1 cellular context compared by ENCODE assay signal in the genomic region with DNA sequence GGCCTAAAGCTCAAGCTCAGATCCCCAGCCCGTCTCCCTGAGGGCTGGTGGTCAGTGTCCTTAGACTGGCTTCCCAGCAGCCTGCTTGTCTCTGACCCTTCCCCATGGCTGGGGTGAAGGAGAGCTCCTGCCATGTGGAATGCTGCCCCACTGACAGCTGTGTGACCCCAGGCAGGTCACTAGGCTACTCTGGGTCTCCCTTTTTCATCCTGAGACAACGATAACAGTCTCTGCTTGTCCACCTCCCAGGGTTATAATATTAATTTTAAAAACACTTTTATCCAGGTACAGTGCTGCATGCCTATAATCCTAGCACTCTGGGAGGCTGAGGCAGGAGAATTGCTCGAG.
TF ChIP-seq lines count a peak whose summit lies in the region.

No MANE protein-coding gene starts in this region.

TF ChIP-seq in HepG2, 621 proteins besides CTCF, POLR2A, EP300 and RAD21 (continued from another document):
- TF ChIP-seq ZNF768 (CRISPR knock-in tag; IDR thresholded peaks at IDR 0.05): peak; percentile 96
- TF ChIP-seq, protein P1, sequence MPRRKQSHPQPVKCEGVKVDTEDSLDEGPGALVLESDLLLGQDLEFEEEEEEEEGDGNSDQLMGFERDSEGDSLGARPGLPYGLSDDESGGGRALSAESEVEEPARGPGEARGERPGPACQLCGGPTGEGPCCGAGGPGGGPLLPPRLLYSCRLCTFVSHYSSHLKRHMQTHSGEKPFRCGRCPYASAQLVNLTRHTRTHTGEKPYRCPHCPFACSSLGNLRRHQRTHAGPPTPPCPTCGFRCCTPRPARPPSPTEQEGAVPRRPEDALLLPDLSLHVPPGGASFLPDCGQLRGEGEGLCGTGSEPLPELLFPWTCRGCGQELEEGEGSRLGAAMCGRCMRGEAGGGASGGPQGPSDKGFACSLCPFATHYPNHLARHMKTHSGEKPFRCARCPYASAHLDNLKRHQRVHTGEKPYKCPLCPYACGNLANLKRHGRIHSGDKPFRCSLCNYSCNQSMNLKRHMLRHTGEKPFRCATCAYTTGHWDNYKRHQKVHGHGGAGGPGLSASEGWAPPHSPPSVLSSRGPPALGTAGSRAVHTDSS (CRISPR knock-in tag; conservative IDR thresholded peaks at IDR 0.05): no peak
- no peak for TF ChIP-seq ESRRA (CRISPR knock-in tag; IDR thresholded peaks at IDR 0.05; ENCODE audit: low read depth)
